In the genomic region with DNA sequence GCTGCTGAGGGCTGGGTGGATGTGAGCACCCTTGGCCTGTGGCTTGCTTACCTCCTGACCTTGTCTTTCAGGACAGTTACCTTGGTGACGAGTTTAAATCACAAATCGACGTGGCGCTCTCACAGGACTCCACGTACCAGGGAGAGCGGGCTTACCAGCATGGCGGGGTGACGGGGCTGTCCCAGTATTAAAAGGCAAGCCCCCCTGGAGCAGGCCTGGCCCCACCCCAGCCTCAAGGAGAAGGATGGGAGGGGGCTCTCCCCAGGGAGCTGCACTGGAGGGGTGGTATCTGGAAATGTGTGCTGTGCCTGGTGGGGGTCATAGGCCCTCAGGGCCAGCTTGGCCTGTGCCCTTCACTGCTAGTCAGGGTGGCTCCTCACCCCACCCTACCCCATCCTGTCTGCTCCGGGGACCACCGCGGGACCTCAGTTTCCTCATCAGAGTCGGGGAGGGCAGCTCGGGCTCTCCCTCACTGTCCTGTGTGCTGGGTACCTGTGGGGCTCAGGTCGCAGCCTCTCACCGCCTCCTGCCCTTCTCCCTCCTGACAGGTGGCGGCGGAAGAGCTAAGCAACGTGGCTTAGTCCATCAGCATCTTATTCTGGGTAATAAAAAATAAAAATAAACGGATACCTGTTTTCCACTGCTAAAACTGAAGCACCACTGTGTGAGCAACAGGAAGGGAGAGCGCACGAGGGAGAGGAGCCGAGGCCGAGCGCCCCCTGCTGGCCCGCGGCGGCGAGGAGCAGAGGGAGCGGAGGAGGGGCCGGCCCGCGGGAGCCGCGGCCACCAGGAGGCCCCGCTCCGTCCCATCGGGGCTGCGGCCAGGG, we compare ENCODE assay signal across 8 cellular contexts. TPM values are rescaled to one million over a fixed set of nuclear protein-coding genes. Genes with fewer than 3 reads are reported as not detected.
DNase-seq lines count a peak whose midpoint lies in the region; ATAC-seq and TF ChIP-seq lines count a peak whose summit lies in the region.

No MANE protein-coding gene starts in this region.

- H3K36me3 Mint-ChIP-seq in activated T-helper 2 cell treated with anti-CD3 and anti-CD28 coated beads, Interferon-gamma antibody, Interleukin-2, Interleukin-4, amounts not matched to agents 10 μg/mL and 5 μg/mL and 100 μg/mL, durations not matched to agents 14 hours and 24 hours and 36 hours (ENCODE audit: low read depth) = peaks cover 54% of the 10 kb centered on the region

- no peaks in the 10 kb centered on the region for H3K27me3 Mint-ChIP-seq in activated T-helper 2 cell treated with anti-CD3 and anti-CD28 coated beads, Interferon-gamma antibody, Interleukin-2, Interleukin-4, amounts not matched to agents 10 μg/mL and 5 μg/mL and 100 μg/mL, durations not matched to agents 14 hours and 24 hours and 36 hours (ENCODE audit: low read depth)

- H3K9me3 ChIP-seq in PC-9 (ENCODE audit: insufficient read depth, low read depth) = no peaks in the 10 kb centered on the region
- H3K9me3 ChIP-seq in tibial nerve = no peaks in the 10 kb centered on the region

- POLR2A ChIA-PET in PC-9 (lab: Charles Lee; ENCODE audit: unreplicated experiment) = no interaction called here

- no peak overlapping the region for H3K4me2 ChIP-seq in PC-9

- intact Hi-C loops in PC-9 (cut with micrococcal nuclease; ENCODE audit: unreplicated experiment) = no loop called here
- intact Hi-C loops in activated T-helper 2 cell treated with anti-CD3 and anti-CD28 coated beads, Interferon-gamma antibody, Interleukin-2, Interleukin-4, amounts not matched to agents 10 μg/mL and 5 μg/mL and 100 μg/mL, durations not matched to agents 14 hours and 24 hours and 36 hours (cut with micrococcal nuclease) = no loop called here

- no peak for ATAC-seq in HG03439 (IDR thresholded peaks at IDR 0.05; ENCODE audit: unreplicated experiment)

- peak; percentile 27 for DNase-seq in SIG-M5 treated with dmso at 0.1 percent for 504 hours (lab: John Stamatoyannopoulos, UW; ENCODE audit: unreplicated experiment)
- DNase-seq in SIG-M5 (lab: John Stamatoyannopoulos, UW) = no peak
- DNase-seq in PC-9 = no peak
- DNase-seq in activated T-helper 2 cell treated with anti-CD3 and anti-CD28 coated beads, Interferon-gamma antibody, Interleukin-2, Interleukin-4, amounts not matched to agents 10 μg/mL and 5 μg/mL and 100 μg/mL, durations not matched to agents 14 hours and 24 hours and 36 hours (ENCODE audit: low spot score) = peak; percentile 53
- DNase-seq in foreskin fibroblast = peak; percentile 61 to 87
- DNase-seq in occipital lobe (lab: John Stamatoyannopoulos, UW) = peak; percentile 31
- peak; percentile 36 to 51 for DNase-seq in tibial nerve (ENCODE audit: low spot score in 2 of 2)

- H3K79me2 ChIP-seq in PC-9 (ENCODE audit: low read depth) = no peaks in the 10 kb centered on the region

- H3F3A ChIP-seq in PC-9 (ENCODE audit: insufficient read depth, low read depth) = peaks cover 49% of the 10 kb centered on the region; the same call in 1 of the 2 replicates

- no peaks in the 10 kb centered on the region for H3K4me1 Mint-ChIP-seq in activated T-helper 2 cell treated with anti-CD3 and anti-CD28 coated beads, Interferon-gamma antibody, Interleukin-2, Interleukin-4, amounts not matched to agents 10 μg/mL and 5 μg/mL and 100 μg/mL, durations not matched to agents 14 hours and 24 hours and 36 hours (ENCODE audit: low read depth)

- H3K4me3 ChIP-seq in PC-9 = no peak overlapping the region
- no peak overlapping the region for H3K4me3 ChIP-seq in foreskin fibroblast (ENCODE audit: low read depth in 1 of 2, low read length in 2 of 2)
- no peak overlapping the region for H3K4me3 ChIP-seq in tibial nerve

- TF ChIP-seq EP300 in tibial nerve (IDR thresholded peaks at IDR 0.05) = no peak

- no peak overlapping the region for H3K27ac Mint-ChIP-seq in activated T-helper 2 cell treated with anti-CD3 and anti-CD28 coated beads, Interferon-gamma antibody, Interleukin-2, Interleukin-4, amounts not matched to agents 10 μg/mL and 5 μg/mL and 100 μg/mL, durations not matched to agents 14 hours and 24 hours and 36 hours

- H4K20me1 ChIP-seq in PC-9 (ENCODE audit: insufficient read depth) = peaks cover 32% of the 10 kb centered on the region

- peaks cover 29% of the 10 kb centered on the region for H3K36me3 ChIP-seq in PC-9 (ENCODE audit: low read depth)
- peaks cover 11 to 86% (median 33%) of the 10 kb centered on the region in 3 donors for H3K36me3 ChIP-seq in tibial nerve

- BruUV-seq in PC-9 (replicated peaks; lab: Mats Ljungman, UMichigan) = no TSS peak

- no peaks in the 10 kb centered on the region for H3K9me3 Mint-ChIP-seq in activated T-helper 2 cell treated with anti-CD3 and anti-CD28 coated beads, Interferon-gamma antibody, Interleukin-2, Interleukin-4, amounts not matched to agents 10 μg/mL and 5 μg/mL and 100 μg/mL, durations not matched to agents 14 hours and 24 hours and 36 hours

- no peak for TF ChIP-seq POLR2A in tibial nerve (IDR thresholded peaks at IDR 0.05)

- H3K4me3 Mint-ChIP-seq in activated T-helper 2 cell treated with anti-CD3 and anti-CD28 coated beads, Interferon-gamma antibody, Interleukin-2, Interleukin-4, amounts not matched to agents 10 μg/mL and 5 μg/mL and 100 μg/mL, durations not matched to agents 14 hours and 24 hours and 36 hours (ENCODE audit: low read depth) = no peak overlapping the region

- H3K27me3 ChIP-seq in PC-9 (ENCODE audit: insufficient read depth, low read depth) (no peaks in the 10 kb centered on the region), tibial nerve (no peaks in the 10 kb centered on the region)

- WGBS in tibial nerve, 2 donors = 41 to 46% methylated on average over 38 of the region's 38 CpGs

- peak; percentile 82 for TF ChIP-seq CTCF in PC-9 (conservative IDR thresholded peaks at IDR 0.05)
- peak; percentile 94 for TF ChIP-seq CTCF in foreskin fibroblast (IDR thresholded peaks at IDR 0.05; ENCODE audit: low read depth, low read length)
- TF ChIP-seq CTCF in tibial nerve (IDR thresholded peaks at IDR 0.05) = peak; percentile 95 to 98 (median 96)

- no peak overlapping the region for H2AFZ ChIP-seq in PC-9

- H3K27ac ChIP-seq in PC-9 (no peak overlapping the region), tibial nerve (peak overlapping the region in 1 of 4 donors; percentile 8)

- CTCF ChIA-PET in PC-9 (lab: Charles Lee) = interaction anchor here (0.6 kb wide), 1 partner anchor 86 kb away, joined by 23 read pairs; no protein-coding TSS in a partner anchor

- H3K4me1 ChIP-seq in PC-9 (replicated peaks; ENCODE audit: insufficient read depth) = 0 out of 2 replicates have a peak, but pooled peaks cover 6% of the 10 kb centered on the region
- peaks cover 0 to 22% (median 10%) of the 10 kb centered on the region in 4 donors for H3K4me1 ChIP-seq in tibial nerve

- H3K9me2 ChIP-seq in PC-9 (ENCODE audit: insufficient read depth) = no peaks in the 10 kb centered on the region

RNA-seq across cellular contexts. Expression of gene CERS1, which starts 29.8 kb away (rescaled TPM):
- total RNA-seq in PC-9 (2021) = 2.7 and 4.9 TPM in 2 replicates
- total RNA-seq in activated T-helper 2 cell treated with anti-CD3 and anti-CD28 coated beads, Interferon-gamma antibody, Interleukin-2, Interleukin-4, amounts not matched to agents 10 μg/mL and 5 μg/mL and 100 μg/mL, durations not matched to agents 14 hours and 24 hours and 36 hours = 0.09 and 0.18 TPM in 2 replicates
- 23.4 TPM for total RNA-seq in occipital lobe
- 10 to 100 TPM in 3 of 4 donors, 1 to 10 TPM in 1; 7.0 to 14.9 (median 13.4) TPM for total RNA-seq in tibial nerve

RNA-seq across cellular contexts. Expression of gene UPF1, which starts 34.4 kb away (rescaled TPM):
- 78.8 and 93.0 TPM in 2 replicates for total RNA-seq in PC-9 (2021)
- 99.5 and 110 TPM in 2 replicates for total RNA-seq in activated T-helper 2 cell treated with anti-CD3 and anti-CD28 coated beads, Interferon-gamma antibody, Interleukin-2, Interleukin-4, amounts not matched to agents 10 μg/mL and 5 μg/mL and 100 μg/mL, durations not matched to agents 14 hours and 24 hours and 36 hours
- 28.9 TPM for total RNA-seq in occipital lobe
- 100 to 1,000 TPM in 1 of 4 donors, 10 to 100 TPM in 3; 75.6 to 117 (median 87.9) TPM for total RNA-seq in tibial nerve

RNA-seq across cellular contexts. Expression of gene COPE, which starts 53.0 kb away (rescaled TPM):
- 190 and 221 TPM in 2 replicates for total RNA-seq in PC-9 (2021)
- 231 and 240 TPM in 2 replicates for total RNA-seq in activated T-helper 2 cell treated with anti-CD3 and anti-CD28 coated beads, Interferon-gamma antibody, Interleukin-2, Interleukin-4, amounts not matched to agents 10 μg/mL and 5 μg/mL and 100 μg/mL, durations not matched to agents 14 hours and 24 hours and 36 hours
- 78.3 TPM for total RNA-seq in occipital lobe
- total RNA-seq in tibial nerve = 100 to 1,000 TPM; 151 to 266 (median 183) TPM

RNA-seq across cellular contexts. Expression of gene DDX49, which starts 53.3 kb away (rescaled TPM):
- total RNA-seq in PC-9 (2021) (41.2 and 46.3 TPM in 2 replicates), occipital lobe (45.7 TPM), tibial nerve (10 to 100 TPM; 31.8 to 61.2 (median 35.5) TPM)
- total RNA-seq in activated T-helper 2 cell treated with anti-CD3 and anti-CD28 coated beads, Interferon-gamma antibody, Interleukin-2, Interleukin-4, amounts not matched to agents 10 μg/mL and 5 μg/mL and 100 μg/mL, durations not matched to agents 14 hours and 24 hours and 36 hours = 75.2 and 77.5 TPM in 2 replicates

Comparison
In these comparisons a context has a peak if more than half of its experiments do, and no peak if none do; other contexts are left out.
1. DNase-seq: peak in SIG-M5 treated with dmso at 0.1 percent for 504 hours (single experiment), activated T-helper 2 cell treated with anti-CD3 and anti-CD28 coated beads, Interferon-gamma antibody, Interleukin-2, Interleukin-4, amounts not matched to agents 10 μg/mL and 5 μg/mL and 100 μg/mL, durations not matched to agents 14 hours and 24 hours and 36 hours (single experiment), foreskin fibroblast (2 of 2), occipital lobe (single experiment) and tibial nerve (2 of 2); none in SIG-M5 (single experiment) and PC-9 (0 of 2).
2. Peak in every context shown above with its lines, with median percentiles within 50 percentile points of each other: CTCF ChIP-seq.